ENCODE assay signal across 1 cellular context in genomic region chr7:54985405-54986360, GRCh38.
TF ChIP-seq lines count a peak whose summit lies in the region.

No MANE protein-coding gene starts in this region.

TF ChIP-seq in SK-N-SH, 30 proteins besides CTCF, POLR2A, EP300 and RAD21 (continued from another document):
- TF ChIP-seq REST (IDR thresholded peaks at IDR 0.05; ENCODE audit: low read depth, low read length) (peak; percentile 38; the same call in 1 of the 2 replicates), GABPA (IDR thresholded peaks at IDR 0.05; ENCODE audit: low read depth) (no peak), TAF1 (IDR thresholded peaks at IDR 0.05; ENCODE audit: borderline replicate concordance, low read depth, low read length) (no peak), IRF3 (IDR thresholded peaks at IDR 0.05; ENCODE audit: low read depth, low read length) (no peak), TCF12 (IDR thresholded peaks at IDR 0.05) (peak; percentile 97), SMC3 (IDR thresholded peaks at IDR 0.05; ENCODE audit: low read depth, low read length) (no peak), YY1 (IDR thresholded peaks at IDR 0.05; ENCODE audit: low read depth) (no peak), USF2 (IDR thresholded peaks at IDR 0.05; ENCODE audit: borderline replicate concordance, low read depth, low read length) (no peak), FOXM1 (IDR thresholded peaks at IDR 0.05; ENCODE audit: low read depth) (no peak), MXI1 (IDR thresholded peaks at IDR 0.05; ENCODE audit: low read depth, low read length) (no peak), SIN3A (IDR thresholded peaks at IDR 0.05; ENCODE audit: borderline replicate concordance, low read depth, low read length) (no peak), CHD2 (IDR thresholded peaks at IDR 0.05; ENCODE audit: low read length, partially characterized antibody) (no peak), USF1 (IDR thresholded peaks at IDR 0.05; ENCODE audit: borderline replicate concordance, low read depth) (no peak), NFIC (IDR thresholded peaks at IDR 0.05; ENCODE audit: borderline replicate concordance) (peak; percentile 79; the same call in 1 of the 2 replicates), RFX5 (IDR thresholded peaks at IDR 0.05; ENCODE audit: low read length) (no peak), NRF1 (IDR thresholded peaks at IDR 0.05; ENCODE audit: low read depth, low read length) (no peak), GATA2 (CRISPR knock-in tag; IDR thresholded peaks at IDR 0.05) (no peak), ZBTB33 (IDR thresholded peaks at IDR 0.05; ENCODE audit: borderline replicate concordance, low read depth) (peak; percentile 60; the same call in 1 of the 2 replicates), POLR2AphosphoS5 (IDR thresholded peaks at IDR 0.05; ENCODE audit: low read depth, low read length) (peak; percentile 84; the same call in 1 of the 2 replicates), MEF2A (IDR thresholded peaks at IDR 0.05; ENCODE audit: borderline replicate concordance, low read depth) (0 out of 2 replicates have a peak, but pooled peaks have one; percentile 17), ELF1 (IDR thresholded peaks at IDR 0.05) (no peak), EZH2phosphoT487 (IDR thresholded peaks at IDR 0.05; ENCODE audit: borderline replicate concordance, low read depth) (no peak), MAX (IDR thresholded peaks at IDR 0.05; ENCODE audit: low read depth) (no peak; the same call in 1 of the 2 replicates), RCOR1 (IDR thresholded peaks at IDR 0.05; ENCODE audit: low read length) (no peak), FOXJ3 (CRISPR knock-in tag; IDR thresholded peaks at IDR 0.05) (no peak), TEAD4 (IDR thresholded peaks at IDR 0.05; ENCODE audit: borderline replicate concordance, insufficient read depth) (peak; percentile 82), PBX3 (IDR thresholded peaks at IDR 0.05) (peak; percentile 98), RXRA (IDR thresholded peaks at IDR 0.05; ENCODE audit: borderline replicate concordance, low read depth) (peak; percentile 46; the same call in 1 of the 2 replicates)
